In genomic region chr3:183178833-183179549, GRCh38 we compare ENCODE assay signal across 8 cellular contexts. TPM values are rescaled to one million over a fixed set of nuclear protein-coding genes. Genes with fewer than 3 reads are reported as not detected.
DNase-seq lines count a peak whose midpoint lies in the region; ATAC-seq and TF ChIP-seq lines count a peak whose summit lies in the region.

No MANE protein-coding gene starts in this region.

- peak in 1 of 2 donors; percentile 8 for TF ChIP-seq CTCF in fibroblast of lung (conservative IDR thresholded peaks at IDR 0.05 in 1 of 2, IDR thresholded peaks at IDR 0.05 in 1 of 2; ENCODE audit: low read depth in 1 of 2, low read length in 2 of 2)
- peak in 1 of 3 experiments; percentile 18 for TF ChIP-seq CTCF in nephron (IDR thresholded peaks at IDR 0.05; ENCODE audit: unreplicated experiment in 3 of 3)
- no peak for TF ChIP-seq CTCF in testis (IDR thresholded peaks at IDR 0.05)

- H2AFZ ChIP-seq in fibroblast of lung (ENCODE audit: low read length), result peak overlapping the region; percentile 40

- H3K36me3 ChIP-seq in fibroblast of lung (ENCODE audit: control insufficient read depth, insufficient read depth, low read length) (no peaks in the 10 kb centered on the region), testis (ENCODE audit: low read depth, missing control alignments) (no peaks in the 10 kb centered on the region)

- peak overlapping the region; percentile 89 for H3K4me2 ChIP-seq in fibroblast of lung (ENCODE audit: extremely low read depth, insufficient read depth, low read length)

- H3K4me3 Mint-ChIP-seq in activated T-cell treated with anti-CD3 and anti-CD28 coated beads, Interleukin-2, amount 50 U/mL, for 4 hours, result peak overlapping the region; percentile 73
- peak overlapping the region; percentile 80 to 84 (median 82) for H3K4me3 Mint-ChIP-seq in nephron

- peaks cover 13% of the 10 kb centered on the region for H3K27me3 ChIP-seq in fibroblast of lung (ENCODE audit: control insufficient read depth, insufficient read depth, low read length)
- no peaks in the 10 kb centered on the region for H3K27me3 ChIP-seq in testis

- DNase-seq in LoVo (ENCODE audit: low spot score) (peak; percentile 54), fibroblast of lung (ENCODE audit: low read depth in 2 of 2) (peak; percentile 35 to 40), testis (peak; percentile 49), HuH-7.5 (ENCODE audit: low spot score) (no peak)
- peak; percentile 45 for DNase-seq in activated T-cell treated with anti-CD3 and anti-CD28 coated beads, Interleukin-2, amount 50 U/mL, for 4 hours

- no peaks in the 10 kb centered on the region for H3K36me3 Mint-ChIP-seq in activated T-cell treated with anti-CD3 and anti-CD28 coated beads, Interleukin-2, amount 50 U/mL, for 4 hours (ENCODE audit: insufficient read depth)
- H3K36me3 Mint-ChIP-seq in nephron (ENCODE audit: low read depth), result no peaks in the 10 kb centered on the region

- H3K79me2 ChIP-seq in fibroblast of lung (ENCODE audit: control insufficient read depth, insufficient read depth, low read length), result no peaks in the 10 kb centered on the region

- peak; percentile 60 for ATAC-seq in GM19395 (IDR thresholded peaks at IDR 0.05; ENCODE audit: unreplicated experiment)
- ATAC-seq in activated T-cell treated with anti-CD3 and anti-CD28 coated beads, Interleukin-2, amount 50 U/mL, for 4 hours, result peak; percentile 75 to 79
- no peak for ATAC-seq in GM18907 (IDR thresholded peaks at IDR 0.05; ENCODE audit: unreplicated experiment)

- H3K4me1 Mint-ChIP-seq in activated T-cell treated with anti-CD3 and anti-CD28 coated beads, Interleukin-2, amount 50 U/mL, for 4 hours (ENCODE audit: low read depth), result peaks cover 7% of the 10 kb centered on the region
- no peaks in the 10 kb centered on the region for H3K4me1 Mint-ChIP-seq in nephron

- H3K27me3 Mint-ChIP-seq in activated T-cell treated with anti-CD3 and anti-CD28 coated beads, Interleukin-2, amount 50 U/mL, for 4 hours (ENCODE audit: low read depth), result peaks cover 34% of the 10 kb centered on the region
- peaks cover 77% of the 10 kb centered on the region for H3K27me3 Mint-ChIP-seq in nephron (ENCODE audit: low read depth)

- no peak for TF ChIP-seq POLR2A in testis (IDR thresholded peaks at IDR 0.05)

- H3K9me3 ChIP-seq in fibroblast of lung (ENCODE audit: control insufficient read depth, insufficient read depth, low read depth, low read length) (no peaks in the 10 kb centered on the region), testis (no peaks in the 10 kb centered on the region)

- no peaks in the 10 kb centered on the region for H3K9me3 Mint-ChIP-seq in activated T-cell treated with anti-CD3 and anti-CD28 coated beads, Interleukin-2, amount 50 U/mL, for 4 hours
- H3K9me3 Mint-ChIP-seq in nephron, result no peaks in the 10 kb centered on the region

- no peaks in the 10 kb centered on the region for H3K4me1 ChIP-seq in fibroblast of lung (ENCODE audit: control insufficient read depth, extremely low read depth, insufficient read depth, low read length)
- H3K4me1 ChIP-seq in testis, result peaks cover 11% of the 10 kb centered on the region

- no peaks in the 10 kb centered on the region for H4K20me1 ChIP-seq in fibroblast of lung (ENCODE audit: control insufficient read depth, extremely low read depth, insufficient read depth, low read length)

- H3K27ac ChIP-seq in fibroblast of lung (ENCODE audit: insufficient read depth, low read length) (no peak overlapping the region), testis (no peak overlapping the region)

- WGBS in testis, 2 donors, result 1% methylated on average over 20 to 68 of the region's 68 CpGs

- intact Hi-C loops in testis (cut with DNase I; ENCODE audit: low total_unique reads), result no loop called here

- H3K9ac ChIP-seq in fibroblast of lung (ENCODE audit: insufficient read depth, low read length), result no peak overlapping the region

- H3K4me3 ChIP-seq in fibroblast of lung (replicated peaks in 1 of 4; ENCODE audit: control extremely low read depth in 1 of 4, insufficient read depth in 1 of 4, low read depth in 3 of 4, low read length in 4 of 4) (peak overlapping the region; percentile 46 to 77 (median 61)), testis (peak overlapping the region; percentile 36 to 59)

- no peak overlapping the region for H3K27ac Mint-ChIP-seq in nephron

RNA-seq across cellular contexts. Expression of gene LAMP3, which starts 16.5 kb away (rescaled TPM):
- total RNA-seq in activated T-cell treated with anti-CD3 and anti-CD28 coated beads, Interleukin-2, amount 50 U/mL, for 4 hours, result 1 to 10 TPM; 5.7 to 6.9 (median 6.7) TPM
- total RNA-seq in fibroblast of lung (0.17 and 1.3 TPM in 2 replicates), testis (10 to 100 TPM; 10.1 to 16.3 TPM)
- polyA plus RNA-seq in fibroblast of lung (not detected in 2 replicates), testis (ENCODE audit: insufficient read depth, low read depth, low replicate concordance) (52.6 TPM)
- not detected in 2 replicates for polyA plus RNA-seq in fibroblast of lung (2012)
- not detected in 2 replicates for polyA minus RNA-seq in fibroblast of lung (ENCODE audit: low replicate concordance)
